27 cellular contexts compared by ENCODE assay signal in the genomic region with DNA sequence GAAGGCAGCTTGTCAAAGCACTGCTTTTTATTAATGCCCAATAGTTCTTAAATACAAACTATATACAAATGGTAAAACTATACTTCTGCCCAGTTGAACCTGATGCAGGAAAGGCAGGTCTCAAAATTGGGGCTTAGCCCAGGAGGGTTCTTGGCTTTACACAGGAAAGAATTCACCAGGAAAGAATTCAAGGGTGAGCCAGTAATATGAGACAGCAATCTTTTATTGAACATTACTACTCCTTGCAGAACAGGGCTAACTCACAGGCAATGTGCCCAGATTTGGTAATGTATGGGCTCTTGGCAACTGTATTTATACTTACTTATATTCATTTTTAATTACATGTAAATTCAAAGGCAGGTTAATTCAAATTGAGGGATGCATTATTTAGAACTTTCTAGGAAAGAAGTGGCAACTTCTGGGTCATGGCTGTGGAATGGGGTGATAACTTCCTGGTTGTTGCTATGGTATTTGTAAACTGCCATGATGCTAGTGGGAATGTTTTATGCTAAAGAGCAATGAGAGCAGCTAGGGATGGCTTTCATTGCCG.
"Had no signal": no experiment of that assay in that cellular context is flagged by ENCODE, and none has a peak within 500 bp of the region (broad histone marks: within the 10 kb centered on the region; RNA-seq: fewer than 3 reads in every experiment).

No MANE protein-coding gene starts in this region.

- H3K27me3 ChIP-seq: esophagus squamous epithelium, heart right ventricle, right atrium auricular region, testis, tibial artery had no signal

- H3K4me1 ChIP-seq: esophagus squamous epithelium, heart right ventricle, lower lobe of right lung, prostate gland, right atrium auricular region, testis, tibial artery had no signal

- H3K4me3 ChIP-seq: coronary artery, esophagus squamous epithelium, heart right ventricle, lower lobe of right lung, prostate gland, right atrium auricular region, smooth muscle cell, testis, tibial artery had no signal

- DNase-seq: dermis blood vessel endothelial cell; effector memory CD4-positive, alpha-beta T cell; erythroblast; esophagus squamous epithelium; foreskin melanocyte; glutamatergic neuron; heart right ventricle; hypothalamus; immature natural killer cell; left ventricle myocardium superior; lower lobe of right lung; naive thymus-derived CD8-positive, alpha-beta T cell; nephron progenitor cell; nucleus accumbens; stimulated activated CD4-positive, alpha-beta T cell treated with anti-CD3 and anti-CD28 coated beads, Interleukin-12 subunit alpha, Interleukin-12 subunit beta, amount 100 ng/mL, for 4 hours; stimulated activated CD4-positive, alpha-beta T cell treated with anti-CD3 and anti-CD28 coated beads, Interleukin-1b, Interleukin-23, amount 100 ng/mL, for 48 hours; stimulated activated CD4-positive, alpha-beta T cell treated with anti-CD3 and anti-CD28 coated beads, Interleukin-4, amount 100 ng/mL, for 1 hour; stimulated activated CD8-positive, alpha-beta memory T cell treated with anti-CD3 and anti-CD28 coated beads, Interleukin-4, amount 100 ng/mL, for 48 hours; stimulated activated naive CD8-positive, alpha-beta T cell treated with anti-CD3 and anti-CD28 coated beads, Interleukin-15, Interleukin-2, amounts not matched to agents 100 U/mL and 50 U/mL, for 24 hours; substantia nigra; testis; tibial artery had no signal

- H3K4me2 ChIP-seq: smooth muscle cell had no signal

- H3K9me3 ChIP-seq: esophagus squamous epithelium, lower lobe of right lung, prostate gland, right atrium auricular region, testis, tibial artery had no signal

- H3K36me3 ChIP-seq: esophagus squamous epithelium, heart right ventricle, lower lobe of right lung, prostate gland, right atrium auricular region, tibial artery had no signal

- H3K27ac ChIP-seq: coronary artery, esophagus squamous epithelium, heart right ventricle, lower lobe of right lung, prostate gland, right atrium auricular region, testis, tibial artery had no signal

- ATAC-seq: heart right ventricle; left ventricle myocardium superior; lower lobe of right lung; naive thymus-derived CD8-positive, alpha-beta T cell; sciatic nerve; stimulated activated naive CD8-positive, alpha-beta T cell treated with anti-CD3 and anti-CD28 coated beads, Interleukin-15, Interleukin-2, amounts not matched to agents 100 U/mL and 50 U/mL, for 24 hours had no signal
